ENCODE assay signal across 40 cellular contexts in genomic region chr14:84397621-84398020, GRCh38.
"Had no signal": no experiment of that assay in that cellular context is flagged by ENCODE, and none has a peak within 500 bp of the region (broad histone marks: within the 10 kb centered on the region; RNA-seq: fewer than 3 reads in every experiment).

No MANE protein-coding gene starts in this region.

- H3K4me3 ChIP-seq: adrenal gland, ascending aorta, body of pancreas, breast epithelium, cardiac muscle cell had no signal

- H3K27ac Mint-ChIP-seq: activated naive CD4-positive, alpha-beta T cell treated with anti-CD3 and anti-CD28 coated beads for 36 hours; activated naive CD4-positive, alpha-beta T cell treated with anti-CD3 and anti-CD28 coated beads, Interleukin-2, amount 10 ng/mL, durations not matched to agents 7 days and 5 days; activated naive CD4-positive, alpha-beta T cell treated with anti-CD3 and anti-CD28 coated beads, Interleukin-2, amount 50 U/mL, for 24 hours; activated naive CD4-positive, alpha-beta T cell treated with anti-CD3 and anti-CD28 coated beads, Interleukin-2, amount 50 U/mL, for 72 hours; activated naive CD8-positive, alpha-beta T cell; activated naive CD8-positive, alpha-beta T cell treated with anti-CD3 and anti-CD28 coated beads for 36 hours; activated naive CD8-positive, alpha-beta T cell treated with anti-CD3 and anti-CD28 coated beads, Interleukin-2, amount 10 ng/mL, durations not matched to agents 7 days and 5 days; activated naive CD8-positive, alpha-beta T cell treated with anti-CD3 and anti-CD28 coated beads, Interleukin-2, amount 50 U/mL, for 24 hours; activated T-cell treated with anti-CD3 and anti-CD28 coated beads, Interleukin-2, amount 50 U/mL, for 24 hours; activated T-cell treated with anti-CD3 and anti-CD28 coated beads, Interleukin-2, amount 50 U/mL, for 72 hours; activated T-helper 1 cell treated with anti-CD3 and anti-CD28 coated beads, Interleukin-12 subunit alpha, Interleukin-12 subunit beta, Interleukin-2, Interleukin-4 antibody, amounts not matched to agents 30 ng/mL and 10 ng/mL and 1 ng/mL, durations not matched to agents 14 hours and 24 hours and 36 hours; activated T-helper 17 cell treated with anti-CD3 and anti-CD28 coated beads, Interleukin-2, amount 50 U/mL, for 72 hours; activated T-helper 2 cell treated with anti-CD3 and anti-CD28 coated beads, Interferon-gamma antibody, Interleukin-2, Interleukin-4, amounts not matched to agents 10 μg/mL and 5 μg/mL and 100 μg/mL, durations not matched to agents 14 hours and 24 hours and 36 hours; brain had no signal

- FAIRE-seq: astrocyte, bronchial epithelial cell had no signal

- H3K27me3 ChIP-seq: adrenal gland, ascending aorta, body of pancreas, brain microvascular endothelial cell, breast epithelium, cardiac muscle cell had no signal

- DNase-seq: activated effector memory CD4-positive, alpha-beta T cell treated with anti-CD3 and anti-CD28 coated beads, Interleukin-2, amount 50 U/mL, for 16 hours; activated effector memory CD4-positive, alpha-beta T cell treated with Interleukin-2 at 50 U/mL for 16 hours; activated gamma-delta T cell; activated gamma-delta T cell treated with Interleukin-2 at 50 U/mL for 16 hours; activated naive CD4-positive, alpha-beta T cell; activated naive CD4-positive, alpha-beta T cell treated with anti-CD3 and anti-CD28 coated beads for 36 hours; activated naive CD4-positive, alpha-beta T cell treated with anti-CD3 and anti-CD28 coated beads, Interleukin-2, amount 10 ng/mL, durations not matched to agents 7 days and 5 days; activated naive CD4-positive, alpha-beta T cell treated with anti-CD3 and anti-CD28 coated beads, Interleukin-2, amount 50 U/mL, for 16 hours; activated naive CD4-positive, alpha-beta T cell treated with Interleukin-2 at 50 U/mL for 16 hours; activated naive CD8-positive, alpha-beta T cell treated with anti-CD3 and anti-CD28 coated beads for 36 hours; activated naive CD8-positive, alpha-beta T cell treated with anti-CD3 and anti-CD28 coated beads, Interleukin-2, amount 10 ng/mL, durations not matched to agents 7 days and 5 days; activated naive CD8-positive, alpha-beta T cell treated with anti-CD3 and anti-CD28 coated beads, Interleukin-2, amount 50 U/mL, for 24 hours; activated T-cell treated with anti-CD3 and anti-CD28 coated beads, Interleukin-2, amount 50 U/mL, for 1 hour; activated T-cell treated with anti-CD3 and anti-CD28 coated beads, Interleukin-2, amount 50 U/mL, for 24 hours; activated T-cell treated with anti-CD3 and anti-CD28 coated beads, Interleukin-2, amount 50 U/mL, for 4 hours; activated T-cell treated with anti-CD3 and anti-CD28 coated beads, Interleukin-2, amount 50 U/mL, for 48 hours; activated T-cell treated with anti-CD3 and anti-CD28 coated beads, Interleukin-2, amount 50 U/mL, for 72 hours; adrenal gland; amniotic stem cell; amygdala; anterior cingulate cortex; aorta; body of pancreas; brain microvascular endothelial cell; caudate nucleus; central memory CD4-positive, alpha-beta T cell; cerebellar nuclear complex had no signal

- H3K36me3 Mint-ChIP-seq: activated naive CD4-positive, alpha-beta T cell treated with anti-CD3 and anti-CD28 coated beads, Interleukin-2, amount 10 ng/mL, durations not matched to agents 7 days and 5 days; activated naive CD4-positive, alpha-beta T cell treated with anti-CD3 and anti-CD28 coated beads, Interleukin-2, amount 50 U/mL, for 24 hours; activated naive CD8-positive, alpha-beta T cell; activated naive CD8-positive, alpha-beta T cell treated with anti-CD3 and anti-CD28 coated beads for 36 hours; activated naive CD8-positive, alpha-beta T cell treated with anti-CD3 and anti-CD28 coated beads, Interleukin-2, amount 10 ng/mL, durations not matched to agents 7 days and 5 days; brain had no signal

- H3K36me3 ChIP-seq: adrenal gland, ascending aorta, brain microvascular endothelial cell, breast epithelium, cardiac muscle cell had no signal

- H3K9me3 ChIP-seq: adrenal gland, ascending aorta, body of pancreas had no signal

- H3K27me3 Mint-ChIP-seq: activated naive CD4-positive, alpha-beta T cell treated with anti-CD3 and anti-CD28 coated beads, Interleukin-2, amount 10 ng/mL, durations not matched to agents 7 days and 5 days; activated naive CD4-positive, alpha-beta T cell treated with anti-CD3 and anti-CD28 coated beads, Interleukin-2, amount 50 U/mL, for 24 hours; activated naive CD8-positive, alpha-beta T cell; activated naive CD8-positive, alpha-beta T cell treated with anti-CD3 and anti-CD28 coated beads for 36 hours; activated naive CD8-positive, alpha-beta T cell treated with anti-CD3 and anti-CD28 coated beads, Interleukin-2, amount 10 ng/mL, durations not matched to agents 7 days and 5 days; activated naive CD8-positive, alpha-beta T cell treated with anti-CD3 and anti-CD28 coated beads, Interleukin-2, amount 50 U/mL, for 24 hours; activated T-cell treated with anti-CD3 and anti-CD28 coated beads, Interleukin-2, amount 50 U/mL, for 24 hours; activated T-helper 17 cell treated with anti-CD3 and anti-CD28 coated beads, Interleukin-2, amount 50 U/mL, for 72 hours; central memory CD8-positive, alpha-beta T cell had no signal

- H3K27ac ChIP-seq: adrenal gland, ascending aorta, body of pancreas, brain microvascular endothelial cell, breast epithelium, cardiac muscle cell had no signal

- H3K4me1 Mint-ChIP-seq: activated naive CD4-positive, alpha-beta T cell treated with anti-CD3 and anti-CD28 coated beads, Interleukin-2, amount 10 ng/mL, durations not matched to agents 7 days and 5 days; activated naive CD4-positive, alpha-beta T cell treated with anti-CD3 and anti-CD28 coated beads, Interleukin-2, amount 50 U/mL, for 24 hours; activated naive CD8-positive, alpha-beta T cell treated with anti-CD3 and anti-CD28 coated beads for 36 hours; activated naive CD8-positive, alpha-beta T cell treated with anti-CD3 and anti-CD28 coated beads, Interleukin-2, amount 10 ng/mL, durations not matched to agents 7 days and 5 days; activated naive CD8-positive, alpha-beta T cell treated with anti-CD3 and anti-CD28 coated beads, Interleukin-2, amount 50 U/mL, for 24 hours; activated T-helper 17 cell treated with anti-CD3 and anti-CD28 coated beads, Interleukin-2, amount 50 U/mL, for 72 hours; brain; central memory CD8-positive, alpha-beta T cell had no signal

- H3K4me1 ChIP-seq: adrenal gland, ascending aorta, body of pancreas, breast epithelium had no signal

- H3K4me3 Mint-ChIP-seq: activated naive CD4-positive, alpha-beta T cell treated with anti-CD3 and anti-CD28 coated beads for 36 hours; activated naive CD4-positive, alpha-beta T cell treated with anti-CD3 and anti-CD28 coated beads, Interleukin-2, amount 10 ng/mL, durations not matched to agents 7 days and 5 days; activated naive CD4-positive, alpha-beta T cell treated with anti-CD3 and anti-CD28 coated beads, Interleukin-2, amount 50 U/mL, for 24 hours; activated naive CD8-positive, alpha-beta T cell; activated naive CD8-positive, alpha-beta T cell treated with anti-CD3 and anti-CD28 coated beads for 36 hours; activated naive CD8-positive, alpha-beta T cell treated with anti-CD3 and anti-CD28 coated beads, Interleukin-2, amount 10 ng/mL, durations not matched to agents 7 days and 5 days; activated naive CD8-positive, alpha-beta T cell treated with anti-CD3 and anti-CD28 coated beads, Interleukin-2, amount 50 U/mL, for 24 hours; activated T-cell treated with anti-CD3 and anti-CD28 coated beads, Interleukin-2, amount 50 U/mL, for 24 hours; activated T-cell treated with anti-CD3 and anti-CD28 coated beads, Interleukin-2, amount 50 U/mL, for 4 hours; activated T-cell treated with anti-CD3 and anti-CD28 coated beads, Interleukin-2, amount 50 U/mL, for 72 hours; activated T-helper 1 cell treated with anti-CD3 and anti-CD28 coated beads, Interleukin-12 subunit alpha, Interleukin-12 subunit beta, Interleukin-2, Interleukin-4 antibody, amounts not matched to agents 30 ng/mL and 10 ng/mL and 1 ng/mL, durations not matched to agents 14 hours and 24 hours and 36 hours; activated T-helper 17 cell treated with anti-CD3 and anti-CD28 coated beads, Interleukin-2, amount 50 U/mL, for 72 hours; brain; central memory CD8-positive, alpha-beta T cell had no signal
